In genomic region chr19:40801449-40802299, GRCh38 we compare ENCODE assay signal across 10 cellular contexts. TPM values are rescaled to one million over a fixed set of nuclear protein-coding genes. Genes with fewer than 3 reads are reported as not detected.
DNase-seq lines count a peak whose midpoint lies in the region; ATAC-seq, FAIRE-seq and TF ChIP-seq lines count a peak whose summit lies in the region.
"Had no signal": no experiment of that assay in that cellular context is flagged by ENCODE, and none has a peak within 500 bp of the region (broad histone marks: within the 10 kb centered on the region; RNA-seq: fewer than 3 reads in every experiment).

No MANE protein-coding gene starts in this region.

- peaks cover 70% of the 10 kb centered on the region for H4K20me1 ChIP-seq in astrocyte (ENCODE audit: insufficient read depth, low read length)

- peaks cover 72% of the 10 kb centered on the region for H3K79me2 ChIP-seq in astrocyte (ENCODE audit: insufficient read depth, low read length)

- peaks cover 86% of the 10 kb centered on the region for H3K4me1 Mint-ChIP-seq in activated T-cell treated with anti-CD3 and anti-CD28 coated beads, Interleukin-2, amount 50 U/mL, for 24 hours (ENCODE audit: low read depth)
- peaks cover 44% of the 10 kb centered on the region for H3K4me1 Mint-ChIP-seq in astrocyte (ENCODE audit: low read depth, unreplicated experiment)

- no peaks in the 10 kb centered on the region for H3K36me3 ChIP-seq in astrocyte (ENCODE audit: insufficient read depth, low read length)
- peaks cover 61% of the 10 kb centered on the region for H3K36me3 ChIP-seq in lower lobe of right lung
- peaks cover 7 to 30% (median 10%) of the 10 kb centered on the region in 3 donors for H3K36me3 ChIP-seq in tibial artery

- H3K36me3 Mint-ChIP-seq in activated T-cell treated with anti-CD3 and anti-CD28 coated beads, Interleukin-2, amount 50 U/mL, for 24 hours (ENCODE audit: low read depth): peaks cover 70% of the 10 kb centered on the region
- H3K36me3 Mint-ChIP-seq in astrocyte (ENCODE audit: low read depth, unreplicated experiment): peaks cover 4% of the 10 kb centered on the region

- DNase-seq in activated T-cell treated with anti-CD3 and anti-CD28 coated beads, Interleukin-2, amount 50 U/mL, for 24 hours: no peak
- no peak for DNase-seq in activated T-cell treated with anti-CD3 and anti-CD28 coated beads, Interleukin-2, amount 50 U/mL, for 1 hour
- no peak for DNase-seq in astrocyte (ENCODE audit: low read depth)
- DNase-seq in lower lobe of right lung: no peak
- DNase-seq in tibial artery: no peak
- no peak for DNase-seq in RCC 7860 (ENCODE audit: low spot score)
- DNase-seq in cortex of kidney (lab: John Stamatoyannopoulos, UW): no peak
- no peak for DNase-seq in pons (ENCODE audit: low spot score)

- no peak for TF ChIP-seq CTCF in astrocyte (IDR thresholded peaks at IDR 0.05; ENCODE audit: insufficient read depth, low read depth, low read length)
- TF ChIP-seq CTCF in lower lobe of right lung (IDR thresholded peaks at IDR 0.05): no peak
- no peak for TF ChIP-seq CTCF in tibial artery (IDR thresholded peaks at IDR 0.05)

- ATAC-seq in lower lobe of right lung: peak in 1 of 2 donors; percentile 3

- H3K4me2 ChIP-seq in astrocyte (ENCODE audit: low read length): peak overlapping the region; percentile 97

- FAIRE-seq in astrocyte (lab: Jason Lieb, UNC) (no peak), RCC 7860 (lab: Jason Lieb, UNC) (no peak)
- FAIRE-seq: D721Med had no signal

- H3K27me3 Mint-ChIP-seq in activated T-cell treated with anti-CD3 and anti-CD28 coated beads, Interleukin-2, amount 50 U/mL, for 24 hours: no peaks in the 10 kb centered on the region
- no peaks in the 10 kb centered on the region for H3K27me3 Mint-ChIP-seq in astrocyte (ENCODE audit: low read depth, unreplicated experiment)

- H3K4me1 ChIP-seq in astrocyte (ENCODE audit: insufficient read depth, low read length) (peaks cover 43% of the 10 kb centered on the region), lower lobe of right lung (peaks cover 76% of the 10 kb centered on the region), tibial artery (peaks cover 7 to 76% (median 71%) of the 10 kb centered on the region in 4 donors)

- H3K9me3 ChIP-seq in astrocyte (ENCODE audit: insufficient read depth, low read depth, low read length) (no peaks in the 10 kb centered on the region), lower lobe of right lung (no peaks in the 10 kb centered on the region), tibial artery (no peaks in the 10 kb centered on the region)

- intact Hi-C loops in lower lobe of right lung (cut with DNase I): no loop called here
- intact Hi-C loops in tibial artery (cut with DNase I; ENCODE audit: low total_unique reads): loop anchor here (10.0 kb wide), 1 partner anchor 47 kb away; the partner anchor contains the start of genes ACTMAP and SNRPA

- no peak overlapping the region for H3K4me3 ChIP-seq in astrocyte (ENCODE audit: insufficient read depth, low read depth, low read length)
- peak overlapping the region; percentile 92 for H3K4me3 ChIP-seq in lower lobe of right lung
- peak overlapping the region; percentile 91 to 97 for H3K4me3 ChIP-seq in tibial artery

- H3K27ac Mint-ChIP-seq in activated T-cell treated with anti-CD3 and anti-CD28 coated beads, Interleukin-2, amount 50 U/mL, for 24 hours: peak overlapping the region; percentile 94
- no peak overlapping the region for H3K27ac Mint-ChIP-seq in astrocyte (ENCODE audit: unreplicated experiment)

- no peak overlapping the region for H2AFZ ChIP-seq in astrocyte (ENCODE audit: low read depth, low read length)

- H3K27me3 ChIP-seq in astrocyte (ENCODE audit: insufficient read depth, low read length) (no peaks in the 10 kb centered on the region), lower lobe of right lung (ENCODE audit: low read depth) (no peaks in the 10 kb centered on the region), tibial artery (no peaks in the 10 kb centered on the region)

- peak overlapping the region; percentile 94 for H3K9ac ChIP-seq in astrocyte (ENCODE audit: low read length)

- H3K27ac ChIP-seq in astrocyte (ENCODE audit: low read depth, low read length) (no peak overlapping the region), lower lobe of right lung (peak overlapping the region; percentile 92), tibial artery (peak overlapping the region; percentile 97)

- no peaks in the 10 kb centered on the region for H3K9me3 Mint-ChIP-seq in activated T-cell treated with anti-CD3 and anti-CD28 coated beads, Interleukin-2, amount 50 U/mL, for 24 hours
- no peaks in the 10 kb centered on the region for H3K9me3 Mint-ChIP-seq in astrocyte (ENCODE audit: unreplicated experiment)

- peak overlapping the region; percentile 92 for H3K4me3 Mint-ChIP-seq in activated T-cell treated with anti-CD3 and anti-CD28 coated beads, Interleukin-2, amount 50 U/mL, for 24 hours
- peak overlapping the region; percentile 96 for H3K4me3 Mint-ChIP-seq in astrocyte (ENCODE audit: unreplicated experiment)

RNA-seq across cellular contexts. Expression of gene EGLN2, which starts 2.7 kb away (rescaled TPM):
- total RNA-seq in astrocyte: 82.1 and 84.6 TPM in 2 replicates
- 188 TPM for total RNA-seq in lower lobe of right lung

RNA-seq across cellular contexts. Expression of gene RAB4B, which starts 23.6 kb away (rescaled TPM):
- total RNA-seq in astrocyte (18.8 and 21.0 TPM in 2 replicates), lower lobe of right lung (48.5 TPM)

RNA-seq across cellular contexts. Expression of gene MIA, which starts 26.4 kb away (rescaled TPM):
- 2.5 TPM in 2 replicates for total RNA-seq in astrocyte
- total RNA-seq in lower lobe of right lung: 1.7 TPM

RNA-seq across cellular contexts. Expression of gene CYP2A6, which starts 48.6 kb away (rescaled TPM):
- total RNA-seq in astrocyte: not detected in 2 replicates
- 2.0 TPM for total RNA-seq in lower lobe of right lung
- total RNA-seq: SK-MEL-5 had no signal

RNA-seq across cellular contexts. Expression of gene SNRPA, which starts 50.7 kb away (rescaled TPM):
- total RNA-seq in astrocyte (60.0 and 67.0 TPM in 2 replicates), lower lobe of right lung (44.8 TPM)
